ENCODE assay signal across 17 cellular contexts in genomic region chr11:101336155-101336554, GRCh38.
DNase-seq lines count a peak whose midpoint lies in the region; ATAC-seq and TF ChIP-seq lines count a peak whose summit lies in the region.
"Had no signal": no experiment of that assay in that cellular context is flagged by ENCODE, and none has a peak within 500 bp of the region (broad histone marks: within the 10 kb centered on the region; RNA-seq: fewer than 3 reads in every experiment).

No MANE protein-coding gene starts in this region.

- intact Hi-C loops in uterus (cut with DNase I; ENCODE audit: low total_unique reads), result no loop called here

- H3K36me3 ChIP-seq in uterus, result no peaks in the 10 kb centered on the region
- H3K36me3 ChIP-seq: BLaER1 had no signal

- H3K4me1 ChIP-seq in uterus, result no peaks in the 10 kb centered on the region
- H3K4me1 ChIP-seq: BLaER1 had no signal

- CTCF ChIA-PET in GM10248 (lab: Yijun Ruan, JAX), result no interaction called here

- no peaks in the 10 kb centered on the region for H3K9me3 ChIP-seq in uterus
- H3K9me3 ChIP-seq: BLaER1 had no signal

- no peaks in the 10 kb centered on the region for H3K27me3 ChIP-seq in uterus
- H3K27me3 ChIP-seq: BLaER1 had no signal

- peak overlapping the region; percentile 59 to 70 for H3K27ac ChIP-seq in uterus
- H3K27ac ChIP-seq: BLaER1, PC-9, RWPE1 had no signal

- TF ChIP-seq CTCF in epithelial cell of esophagus (IDR thresholded peaks at IDR 0.05; ENCODE audit: insufficient read depth, low read depth, low read length, missing control alignments), result no peak
- TF ChIP-seq CTCF in uterus (IDR thresholded peaks at IDR 0.05), result no peak
- no peak for TF ChIP-seq CTCF in GM10248 (IDR thresholded peaks at IDR 0.05; ENCODE audit: control extremely low read depth, extremely low read depth, low read depth, missing control alignments)

- DNase-seq in NCI-H345 (lab: John Stamatoyannopoulos, UW) (peak; percentile 47), NCI-H345 treated with DMSO at 0.1 percent for 48 hours (lab: John Stamatoyannopoulos, UW; ENCODE audit: unreplicated experiment) (no peak), NCI-H187 treated with DMSO at 0.1 percent for 48 hours (lab: John Stamatoyannopoulos, UW) (peak; percentile 16), epithelial cell of esophagus (ENCODE audit: low read depth) (peak; percentile 13), uterus (no peak), GM10248 (ENCODE audit: extremely low spot score) (no peak), activated gamma-delta T cell treated with Interleukin-2 at 50 U/mL for 16 hours (no peak)
- DNase-seq: Calu3; CD4-positive, alpha-beta memory T cell; NCI-H1105 treated with DMSO at 0.1 percent for 48 hours; NCI-H446; NCI-H526 treated with DMSO at 0.1 percent for 48 hours; PC-9 had no signal

- H3K4me3 ChIP-seq in epithelial cell of esophagus (ENCODE audit: low read length) (no peak overlapping the region), uterus (no peak overlapping the region)
- H3K4me3 ChIP-seq: BLaER1, K562, PC-9 had no signal

- POLR2A ChIA-PET in GM10248 (lab: Yijun Ruan, JAX), result no interaction called here

- no peak for TF ChIP-seq POLR2A in uterus (IDR thresholded peaks at IDR 0.05)

- ATAC-seq in GM21447 (IDR thresholded peaks at IDR 0.05; ENCODE audit: unreplicated experiment), result no peak
- ATAC-seq: K562 had no signal

Comparison
In these comparisons a context has a peak if more than half of its experiments do, and no peak if none do; other contexts are left out.
1. DNase-seq: peak in NCI-H345 (single experiment), NCI-H187 treated with DMSO at 0.1 percent for 48 hours (single experiment) and epithelial cell of esophagus (single experiment); none in NCI-H345 treated with DMSO at 0.1 percent for 48 hours (single experiment), uterus (0 of 2), GM10248 (single experiment) and activated gamma-delta T cell treated with Interleukin-2 at 50 U/mL for 16 hours (single experiment).